11 cellular contexts compared by ENCODE assay signal in the genomic region with DNA sequence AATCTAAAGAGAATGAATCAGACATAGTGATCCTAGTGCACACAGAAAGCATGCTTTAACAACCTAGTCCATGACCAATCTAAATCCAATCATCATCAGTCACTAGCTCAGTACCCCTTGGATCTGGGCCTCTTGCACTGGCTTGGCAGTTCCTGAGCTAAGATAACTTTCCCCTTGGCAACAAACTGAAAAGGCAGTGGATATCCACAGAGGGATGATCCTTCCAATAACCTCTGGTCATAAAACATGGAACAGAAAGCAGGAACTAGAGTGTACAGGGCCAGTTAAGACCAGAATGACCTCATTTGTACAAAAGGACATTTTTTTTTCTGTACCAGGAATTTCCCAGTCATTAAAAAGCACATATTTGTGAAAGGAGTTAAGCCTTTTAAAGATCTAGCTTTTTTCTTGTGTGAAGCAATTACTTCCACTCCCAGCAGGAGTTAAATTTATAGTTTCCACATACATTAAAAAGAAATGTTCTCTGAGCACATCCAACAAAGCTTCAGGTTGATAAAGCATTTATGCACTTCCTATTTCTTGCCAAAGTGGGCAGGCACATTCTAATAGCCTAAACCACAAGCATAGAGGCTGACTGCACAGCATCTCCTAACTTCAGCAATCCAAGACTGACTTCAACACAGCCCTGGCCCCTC. TPM values are rescaled to one million over a fixed set of nuclear protein-coding genes. Genes with fewer than 3 reads are reported as not detected.
DNase-seq lines count a peak whose midpoint lies in the region; ATAC-seq and TF ChIP-seq lines count a peak whose summit lies in the region.
"Had no signal": no experiment of that assay in that cellular context is flagged by ENCODE, and none has a peak within 500 bp of the region (broad histone marks: within the 10 kb centered on the region; RNA-seq: fewer than 3 reads in every experiment).

No MANE protein-coding gene starts in this region.

- H3K27ac ChIP-seq in mesenchymal stem cell (ENCODE audit: low read length, poor library complexity, severe bottlenecking), result peak overlapping the region; percentile 25
- H3K27ac ChIP-seq: C4-2B had no signal

- no peak overlapping the region for H2AFZ ChIP-seq in mesenchymal stem cell (ENCODE audit: low read depth, low read length)

- no peak overlapping the region for H2BK12ac ChIP-seq in mesenchymal stem cell (ENCODE audit: low read length in 2 of 2)

- no peak for ATAC-seq in stimulated activated naive CD8-positive, alpha-beta T cell treated with anti-CD3 and anti-CD28 coated beads, Interleukin-15, Interleukin-2, amounts not matched to agents 100 U/mL and 50 U/mL, for 24 hours
- ATAC-seq in HG03342 (IDR thresholded peaks at IDR 0.05; ENCODE audit: unreplicated experiment), result no peak

- POLR2A ChIA-PET in GM10248 (lab: Yijun Ruan, JAX), result no interaction called here

- no peak overlapping the region for H2BK15ac ChIP-seq in mesenchymal stem cell (ENCODE audit: low read depth, poor library complexity, severe bottlenecking)

- H3K9me3 ChIP-seq in mesenchymal stem cell (ENCODE audit: control insufficient read depth, low read length), result no peaks in the 10 kb centered on the region

- no peak overlapping the region for H3K4me2 ChIP-seq in mesenchymal stem cell (ENCODE audit: low read length, poor library complexity, severe bottlenecking)

- H4K91ac ChIP-seq in mesenchymal stem cell (ENCODE audit: low read length), result no peak overlapping the region

- peak overlapping the region; percentile 84 for H3K9ac ChIP-seq in mesenchymal stem cell (ENCODE audit: low read length)

- CTCF ChIA-PET in GM10248 (lab: Yijun Ruan, JAX), result interaction anchor here (1.1 to 3.9 kb wide), 4 partner anchors 9 to 29 kb away, joined by 3 to 11 read pairs (median 5); no protein-coding TSS in a partner anchor

- H2BK5ac ChIP-seq in mesenchymal stem cell (ENCODE audit: low read depth, low read length, poor library complexity, severe bottlenecking), result no peak overlapping the region

- H3K79me1 ChIP-seq in mesenchymal stem cell (replicated peaks; ENCODE audit: low read length, poor library complexity, severe bottlenecking), result no peaks in the 10 kb centered on the region

- H3K4me1 ChIP-seq in mesenchymal stem cell (ENCODE audit: control insufficient read depth, insufficient read depth, low read depth, low read length), result peaks cover 7% of the 10 kb centered on the region

- H3K18ac ChIP-seq in mesenchymal stem cell (ENCODE audit: low read depth in 1 of 2, low read length in 2 of 2), result peak overlapping the region; percentile 58 to 67

- no peak overlapping the region for H2BK120ac ChIP-seq in mesenchymal stem cell (ENCODE audit: low read depth, low read length)

- DNase-seq in AG08395 (ENCODE audit: low spot score) (peak; percentile 35), NCI-H69 (lab: John Stamatoyannopoulos, UW) (peak; percentile 39), choroid plexus epithelial cell (ENCODE audit: low read depth) (peak; percentile 80), mesenchymal stem cell (peak; percentile 84), NCI-H1048 (lab: John Stamatoyannopoulos, UW) (no peak), GM10248 (ENCODE audit: extremely low spot score) (no peak)
- no peak for DNase-seq in stimulated activated naive CD8-positive, alpha-beta T cell treated with anti-CD3 and anti-CD28 coated beads, Interleukin-15, Interleukin-2, amounts not matched to agents 100 U/mL and 50 U/mL, for 24 hours
- DNase-seq: activated naive CD8-positive, alpha-beta T cell treated with anti-CD3 and anti-CD28 coated beads, Interleukin-2, amount 10 ng/mL, durations not matched to agents 7 days and 5 days; NCI-H146 had no signal

- TF ChIP-seq CTCF in choroid plexus epithelial cell (conservative IDR thresholded peaks at IDR 0.05; ENCODE audit: low read depth, low read length), result no peak
- TF ChIP-seq CTCF in GM10248 (IDR thresholded peaks at IDR 0.05; ENCODE audit: control extremely low read depth, extremely low read depth, low read depth, missing control alignments), result no peak

- peak overlapping the region; percentile 5 for H4K8ac ChIP-seq in mesenchymal stem cell (ENCODE audit: low read length)

- peak overlapping the region in 1 of 2 experiments; percentile 37 for H3K4ac ChIP-seq in mesenchymal stem cell (ENCODE audit: low read depth in 1 of 2, low read length in 2 of 2)

- H3K36me3 ChIP-seq in mesenchymal stem cell (ENCODE audit: control insufficient read depth in 1 of 2, insufficient read depth in 2 of 2, low read depth in 1 of 2, low read length in 2 of 2), result no peaks in the 10 kb centered on the region

- no peak overlapping the region for H3K14ac ChIP-seq in mesenchymal stem cell (ENCODE audit: low read length in 2 of 2)

- H2AK5ac ChIP-seq in mesenchymal stem cell (ENCODE audit: low read length, severe bottlenecking), result no peak overlapping the region

- no peak overlapping the region for H3K23ac ChIP-seq in mesenchymal stem cell (ENCODE audit: low read length in 2 of 2)

- H3K27me3 ChIP-seq in mesenchymal stem cell (ENCODE audit: control insufficient read depth in 1 of 2, insufficient read depth in 1 of 2, low read length in 2 of 2), result no peaks in the 10 kb centered on the region

- H3K4me3 ChIP-seq in choroid plexus epithelial cell (ENCODE audit: low read depth, low read length) (no peak overlapping the region), mesenchymal stem cell (ENCODE audit: insufficient read depth in 1 of 2, low read depth in 1 of 2, low read length in 2 of 2) (no peak overlapping the region)

RNA-seq across cellular contexts. Expression of a gene that starts 30.0 kb away (rescaled TPM):
- polyA plus RNA-seq in mesenchymal stem cell (2013, experiment 1 of 2), result 1.2 TPM
- polyA plus RNA-seq in mesenchymal stem cell (2013, experiment 2 of 2), result 1.4 TPM

Comparison
In these comparisons a context has a peak if more than half of its experiments do, and no peak if none do; other contexts are left out.
1. DNase-seq: peak in AG08395 (single experiment), NCI-H69 (single experiment), choroid plexus epithelial cell (single experiment) and mesenchymal stem cell (single experiment); none in stimulated activated naive CD8-positive, alpha-beta T cell treated with anti-CD3 and anti-CD28 coated beads, Interleukin-15, Interleukin-2, amounts not matched to agents 100 U/mL and 50 U/mL, for 24 hours (single experiment), NCI-H1048 (single experiment) and GM10248 (single experiment).